ENCODE assay signal across 8 cellular contexts in the genomic region with DNA sequence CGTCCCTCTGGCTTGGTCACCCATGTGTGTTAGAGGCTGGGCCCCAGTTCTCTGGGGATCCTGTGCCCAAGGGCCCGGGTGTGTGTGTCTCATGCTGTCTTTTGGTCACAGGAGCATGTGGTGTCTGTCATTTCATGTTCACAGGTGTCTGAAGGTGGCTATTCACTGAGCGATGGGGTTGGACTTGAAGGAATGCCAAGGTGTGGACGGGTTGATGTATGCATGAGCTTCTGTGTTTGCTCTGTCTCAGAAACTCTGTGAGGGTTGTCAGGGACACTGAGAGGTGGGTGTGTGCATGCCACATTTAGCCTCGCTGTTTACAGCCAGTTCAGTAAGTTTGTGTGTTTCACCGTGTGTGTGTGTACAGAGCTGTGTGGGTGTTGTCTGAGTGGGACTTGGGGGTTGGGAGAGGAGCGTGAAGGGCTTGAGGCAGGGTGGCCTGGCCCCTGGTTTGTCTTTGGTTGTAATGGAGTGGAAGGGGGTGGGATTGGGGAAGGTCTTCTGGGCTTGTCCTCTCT. TPM values are rescaled to one million over a fixed set of nuclear protein-coding genes. Genes with fewer than 3 reads are reported as not detected.
A peak's percentile ranks its signal among the peaks of the same experiment; 100 is the strongest.
DNase-seq lines count a peak whose midpoint lies in the region; ATAC-seq and TF ChIP-seq lines count a peak whose summit lies in the region.

No MANE protein-coding gene starts in this region.

- H3K9me3 ChIP-seq in PC-9 (ENCODE audit: insufficient read depth, low read depth) (no peaks in the 10 kb centered on the region), endocrine pancreas (ENCODE audit: control insufficient read depth, low read length) (no peaks in the 10 kb centered on the region)

- no peaks in the 10 kb centered on the region for H3K27me3 Mint-ChIP-seq in activated CD4-positive, alpha-beta T cell treated with anti-CD3 and anti-CD28 coated beads for 36 hours

- peak; percentile 8 for ATAC-seq in activated CD4-positive, alpha-beta T cell treated with anti-CD3 and anti-CD28 coated beads for 36 hours
- ATAC-seq in HG02970 (IDR thresholded peaks at IDR 0.05; ENCODE audit: low FRiP score, unreplicated experiment): no peak
- ATAC-seq in HG03342 (IDR thresholded peaks at IDR 0.05; ENCODE audit: unreplicated experiment): no peak

- intact Hi-C loops in activated CD4-positive, alpha-beta T cell treated with anti-CD3 and anti-CD28 coated beads for 36 hours (cut with DNase I, micrococcal nuclease): loop anchor here in 1 of 2 experiments (2.0 kb wide), 1 partner anchor 57 kb away; no protein-coding TSS in a partner anchor
- intact Hi-C loops in PC-9 (cut with micrococcal nuclease; ENCODE audit: unreplicated experiment): loop anchor here (2.0 kb wide), 1 partner anchor 29 kb away; the partner anchor contains the start of gene VARS2

- peak; percentile 26 for DNase-seq in activated CD4-positive, alpha-beta T cell treated with anti-CD3 and anti-CD28 coated beads for 36 hours
- no peak for DNase-seq in activated CD4-positive, alpha-beta T cell treated with anti-CD3 and anti-CD28 coated beads, Interleukin-2, amount 50 U/mL, for 4 hours
- peak; percentile 66 to 82 for DNase-seq in PC-9
- DNase-seq in myocyte (ENCODE audit: low read depth): peak; percentile 60
- no peak for DNase-seq in stimulated activated CD4-positive, alpha-beta T cell treated with anti-CD3 and anti-CD28 coated beads, Interleukin-4, amount 100 ng/mL, for 1 hour

- peak overlapping the region; percentile 94 for H3K27ac ChIP-seq in PC-9

- H3K79me2 ChIP-seq in PC-9 (ENCODE audit: low read depth): peaks cover 70% of the 10 kb centered on the region

- no peaks in the 10 kb centered on the region for H3K36me3 Mint-ChIP-seq in activated CD4-positive, alpha-beta T cell treated with anti-CD3 and anti-CD28 coated beads for 36 hours (ENCODE audit: low read depth)

- peaks cover 49% of the 10 kb centered on the region for H3F3A ChIP-seq in PC-9 (ENCODE audit: insufficient read depth, low read depth)

- H3K27ac Mint-ChIP-seq in activated CD4-positive, alpha-beta T cell treated with anti-CD3 and anti-CD28 coated beads for 36 hours: peak overlapping the region; percentile 73

- no peak for TF ChIP-seq CTCF in PC-9 (conservative IDR thresholded peaks at IDR 0.05)

- CTCF ChIA-PET in activated CD4-positive, alpha-beta T cell treated with anti-CD3 and anti-CD28 coated beads for 36 hours (lab: Charles Lee): interaction anchor here (0.6 kb wide), 1 partner anchor 272 kb away, joined by 3 read pairs; the partner anchor contains the start of gene CCHCR1
- CTCF ChIA-PET in PC-9 (lab: Charles Lee): interaction anchor here (0.9 to 1.3 kb wide), 3 partner anchors 28 to 202 kb away, joined by 3 read pairs; partner anchors contain the start of gene VARS2

- no peak overlapping the region for H2AFZ ChIP-seq in PC-9

- peak overlapping the region; percentile 71 for H3K4me3 Mint-ChIP-seq in activated CD4-positive, alpha-beta T cell treated with anti-CD3 and anti-CD28 coated beads for 36 hours

- H3K36me3 ChIP-seq in PC-9 (ENCODE audit: low read depth) (peaks cover 13% of the 10 kb centered on the region; the same call in 1 of the 2 replicates), endocrine pancreas (ENCODE audit: control insufficient read depth, insufficient read depth, low read length) (peaks cover 3% of the 10 kb centered on the region)

- BruUV-seq in PC-9 (replicated peaks; lab: Mats Ljungman, UMichigan): TSS peak; percentile 58

- no peaks in the 10 kb centered on the region for H3K9me3 Mint-ChIP-seq in activated CD4-positive, alpha-beta T cell treated with anti-CD3 and anti-CD28 coated beads for 36 hours (ENCODE audit: low read depth)

- peaks cover 43% of the 10 kb centered on the region for H4K20me1 ChIP-seq in PC-9 (ENCODE audit: insufficient read depth)

- H3K4me1 ChIP-seq in PC-9 (replicated peaks; ENCODE audit: insufficient read depth): peaks cover 44% of the 10 kb centered on the region
- H3K4me1 ChIP-seq in endocrine pancreas (ENCODE audit: control insufficient read depth, insufficient read depth, low read length): peaks cover 5% of the 10 kb centered on the region

- H3K4me3 ChIP-seq in PC-9 (peak overlapping the region; percentile 98), endocrine pancreas (ENCODE audit: control insufficient read depth, insufficient read depth, low read length) (peak overlapping the region; percentile 29)

- no peaks in the 10 kb centered on the region for H3K9me2 ChIP-seq in PC-9 (ENCODE audit: insufficient read depth)

- H3K4me2 ChIP-seq in PC-9: peak overlapping the region; percentile 96

- peaks cover 30% of the 10 kb centered on the region for H3K4me1 Mint-ChIP-seq in activated CD4-positive, alpha-beta T cell treated with anti-CD3 and anti-CD28 coated beads for 36 hours

- POLR2A ChIA-PET in activated CD4-positive, alpha-beta T cell treated with anti-CD3 and anti-CD28 coated beads for 36 hours (lab: Charles Lee): interaction anchor here (1.0 to 1.1 kb wide), 2 partner anchors 96 to 205 kb away, joined by 3 read pairs; no protein-coding TSS in a partner anchor
- POLR2A ChIA-PET in PC-9 (lab: Charles Lee; ENCODE audit: unreplicated experiment): interaction anchor here (0.6 to 1.1 kb wide), 4 partner anchors 29 to 63 kb away, joined by 3 to 10 read pairs (median 7); partner anchors contain the start of gene VARS2

- H3K27me3 ChIP-seq in PC-9 (ENCODE audit: insufficient read depth, low read depth): no peaks in the 10 kb centered on the region
- no peaks in the 10 kb centered on the region for H3K27me3 ChIP-seq in endocrine pancreas (ENCODE audit: control insufficient read depth, insufficient read depth, low read length)

- H3K9ac ChIP-seq in endocrine pancreas (ENCODE audit: control insufficient read depth, insufficient read depth, low read length): peak overlapping the region; percentile 83

RNA-seq across cellular contexts. Expression of gene DDR1, which starts 1.2 kb away (rescaled TPM):
- 10 to 100 TPM in 1 of 2 experiments, 1 to 10 TPM in 1; 9.5 to 12.6 TPM for total RNA-seq in activated CD4-positive, alpha-beta T cell treated with anti-CD3 and anti-CD28 coated beads for 36 hours
- total RNA-seq in PC-9 (2021) (267 and 269 TPM in 2 replicates), myocyte (88.6 and 89.0 TPM in 2 replicates)
- polyA plus RNA-seq in myocyte (2012): 78.7 TPM

RNA-seq across cellular contexts. Expression of gene GTF2H4, which starts 22.5 kb away (rescaled TPM):
- 10 to 100 TPM; 35.9 to 40.9 TPM for total RNA-seq in activated CD4-positive, alpha-beta T cell treated with anti-CD3 and anti-CD28 coated beads for 36 hours
- total RNA-seq in PC-9 (2021) (31.3 and 43.9 TPM in 2 replicates), myocyte (5.5 and 7.3 TPM in 2 replicates)
- 22.9 TPM for polyA plus RNA-seq in myocyte (2012)

RNA-seq across cellular contexts. Expression of gene VARS2, which starts 28.5 kb away (rescaled TPM):
- 10 to 100 TPM; 68.1 to 81.1 TPM for total RNA-seq in activated CD4-positive, alpha-beta T cell treated with anti-CD3 and anti-CD28 coated beads for 36 hours
- 59.4 and 60.3 TPM in 2 replicates for total RNA-seq in PC-9 (2021)
- total RNA-seq in myocyte: 21.3 and 21.7 TPM in 2 replicates
- polyA plus RNA-seq in myocyte (2012): 27.1 TPM

RNA-seq across cellular contexts. Expression of gene SFTA2, which starts 46.4 kb away (rescaled TPM):
- total RNA-seq in activated CD4-positive, alpha-beta T cell treated with anti-CD3 and anti-CD28 coated beads for 36 hours: not detected
- total RNA-seq in PC-9 (2021): 0.72 and 0.75 TPM in 2 replicates
- not detected in 2 replicates for total RNA-seq in myocyte
- polyA plus RNA-seq in myocyte (2012): not detected

RNA-seq across cellular contexts. Expression of gene MUCL3, which starts 55.2 kb away (rescaled TPM):
- not detected for total RNA-seq in activated CD4-positive, alpha-beta T cell treated with anti-CD3 and anti-CD28 coated beads for 36 hours
- not detected in 2 replicates for total RNA-seq in PC-9 (2021)
- total RNA-seq in myocyte: not detected in 2 replicates
- polyA plus RNA-seq in myocyte (2012): not detected

Comparison
In these comparisons a context has a peak if more than half of its experiments do, and no peak if none do; other contexts are left out.
1. DNase-seq: peak in activated CD4-positive, alpha-beta T cell treated with anti-CD3 and anti-CD28 coated beads for 36 hours (single experiment), PC-9 (2 of 2) and myocyte (single experiment); none in activated CD4-positive, alpha-beta T cell treated with anti-CD3 and anti-CD28 coated beads, Interleukin-2, amount 50 U/mL, for 4 hours (0 of 2) and stimulated activated CD4-positive, alpha-beta T cell treated with anti-CD3 and anti-CD28 coated beads, Interleukin-4, amount 100 ng/mL, for 1 hour (single experiment).